ENCODE assay signal across 18 cellular contexts in genomic region chrX:2474963-2475726, GRCh38. TPM values are rescaled to one million over a fixed set of nuclear protein-coding genes. Genes with fewer than 3 reads are reported as not detected.
DNase-seq lines count a peak whose midpoint lies in the region; ATAC-seq, FAIRE-seq and TF ChIP-seq lines count a peak whose summit lies in the region.
"Had no signal": no experiment of that assay in that cellular context is flagged by ENCODE, and none has a peak within 500 bp of the region (broad histone marks: within the 10 kb centered on the region; RNA-seq: fewer than 3 reads in every experiment).

No MANE protein-coding gene starts in this region.

- peak; percentile 49 to 74 for DNase-seq in HAP-1 (ENCODE audit: low spot score in 2 of 2)
- peak in 2 of 4 experiments; percentile 26 to 87 for DNase-seq in K562 (ENCODE audit: extremely low read depth in 1 of 4, low spot score in 3 of 4)
- DNase-seq in islet precursor cell: peak; percentile 44
- peak; percentile 65 for DNase-seq in testis
- no peak for DNase-seq in COLO668 (lab: John Stamatoyannopoulos, UW; ENCODE audit: unreplicated experiment)
- DNase-seq in D341Med (ENCODE audit: low spot score): no peak
- no peak for DNase-seq in MV-4-11 (lab: John Stamatoyannopoulos, UW)
- DNase-seq: BE2C; CD8-positive, alpha-beta T cell; DMS 273 treated with DMSO at 0.1 percent for 48 hours; KG1; NCI-H1105; NCI-H1694 treated with DMSO at 0.1 percent for 48 hours; NCI-H446; NCI-H748 treated with DMSO at 0.1 percent for 48 hours; SIG-M5 had no signal

- peaks cover 14% of the 10 kb centered on the region for H3K79me2 ChIP-seq in K562 (ENCODE audit: control insufficient read depth, insufficient read depth, low read length)

- no peaks in the 10 kb centered on the region for H3K27me3 ChIP-seq in HAP-1 (ENCODE audit: low read depth)
- H3K27me3 ChIP-seq in K562 (ENCODE audit: control insufficient read depth in 2 of 2, insufficient read depth in 2 of 2, low read length in 2 of 2): no peaks in the 10 kb centered on the region
- no peaks in the 10 kb centered on the region for H3K27me3 ChIP-seq in testis
- H3K27me3 ChIP-seq: BE2C had no signal

- intact Hi-C loops in K562 (cut with micrococcal nuclease) (loop anchor here (1.0 to 2.0 kb wide), 4 partner anchors 11 to 118 kb away; no protein-coding TSS in a partner anchor), testis (cut with DNase I; ENCODE audit: low total_unique reads) (no loop called here)

- no peak for TF ChIP-seq EP300 in K562 (IDR thresholded peaks at IDR 0.05; ENCODE audit: low read length)

- in situ Hi-C loops in HAP-1 (cut with MboI; ENCODE audit: low sequenced_read_pairs) (no loop called here), K562 (cut with MboI) (loop anchor here (5.0 kb wide), 1 partner anchor 112 kb away; no protein-coding TSS in a partner anchor)

- H3K36me3 ChIP-seq in HAP-1 (replicated peaks): no peaks in the 10 kb centered on the region
- H3K36me3 ChIP-seq in K562 (ENCODE audit: control insufficient read depth, insufficient read depth, low read length): no peaks in the 10 kb centered on the region
- no peaks in the 10 kb centered on the region for H3K36me3 ChIP-seq in testis (ENCODE audit: low read depth, missing control alignments)
- H3K36me3 ChIP-seq: BE2C had no signal

- ATAC-seq in K562: peak; percentile 75
- ATAC-seq: CD8-positive, alpha-beta T cell had no signal

- peak overlapping the region; percentile 89 for H3K4me2 ChIP-seq in K562 (ENCODE audit: insufficient read depth, low read length)

- POLR2A ChIA-PET in K562 (lab: Yijun Ruan, JAX): no interaction called here

- no peaks in the 10 kb centered on the region for H3K9me1 ChIP-seq in K562 (ENCODE audit: control insufficient read depth, insufficient read depth, low read length)

- peak overlapping the region; percentile 90 for H2AFZ ChIP-seq in K562 (ENCODE audit: low read depth, low read length)

- peak; percentile 75 for FAIRE-seq in K562 (lab: Jason Lieb, UNC)
- FAIRE-seq: RCC 7860 had no signal

- BruUV-seq in K562 (replicated peaks; lab: Mats Ljungman, UMichigan): no TSS peak

- WGBS in K562 (ENCODE audit: insufficient coverage, low coverage, missing lambda C conversion rate): 8% methylated on average over 16 of the region's 18 CpGs
- WGBS in testis, 2 donors: 87 to 94% methylated on average over 12 to 18 of the region's 18 CpGs

- no peaks in the 10 kb centered on the region for H4K20me1 ChIP-seq in K562 (replicated peaks; ENCODE audit: control insufficient read depth, insufficient read depth, low read length)

- peak overlapping the region; percentile 1; the same call in 1 of the 2 replicates for H3K4me3 ChIP-seq in HAP-1
- H3K4me3 ChIP-seq in K562: peak overlapping the region; percentile 21
- no peak overlapping the region for H3K4me3 ChIP-seq in testis

- peak overlapping the region; percentile 84 for H3K27ac ChIP-seq in K562 (ENCODE audit: extremely low read depth, low read depth, low read length)
- H3K27ac ChIP-seq in testis: no peak overlapping the region
- H3K27ac ChIP-seq: HL-60 had no signal

- TF ChIP-seq RAD21 in K562 (CRISPR knock-in tag; conservative IDR thresholded peaks at IDR 0.05 in 1 of 2, IDR thresholded peaks at IDR 0.05 in 1 of 2): peak in 1 of 2 experiments; percentile 28; a peak in 2 of 4 replicates

- H3K9me3 ChIP-seq in HAP-1: 0 out of 2 replicates have a peak, but pooled peaks cover 2% of the 10 kb centered on the region
- H3K9me3 ChIP-seq in K562 (replicated peaks; ENCODE audit: control insufficient read depth, insufficient read depth, low read depth, low read length): no peaks in the 10 kb centered on the region
- H3K9me3 ChIP-seq in testis: no peaks in the 10 kb centered on the region
- H3K9me3 ChIP-seq: BE2C had no signal

- CTCF ChIA-PET in K562 (lab: Yijun Ruan, JAX; ENCODE audit: low intra/inter-chr PET ratio): no interaction called here

- peak overlapping the region in 1 of 2 experiments; percentile 32; a peak in 2 of 4 replicates for H3K9ac ChIP-seq in K562 (ENCODE audit: insufficient read depth in 1 of 2, low read depth in 2 of 2, low read length in 2 of 2)

- H3K4me1 ChIP-seq in HAP-1 (peaks cover 10% of the 10 kb centered on the region), K562 (replicated peaks in 1 of 2; ENCODE audit: control insufficient read depth in 2 of 2, insufficient read depth in 2 of 2, low read length in 2 of 2) (peaks cover 0 to 13% of the 10 kb centered on the region in 2 experiments; a peak in 3 of 5 replicates), testis (no peaks in the 10 kb centered on the region)
- H3K4me1 ChIP-seq: BE2C had no signal

- TF ChIP-seq CTCF in K562 (IDR thresholded peaks at IDR 0.05 in 2 of 3, conservative IDR thresholded peaks at IDR 0.05 in 1 of 3; ENCODE audit: insufficient read depth in 2 of 3, low read depth in 1 of 3, low read length in 3 of 3): no peak
- no peak for TF ChIP-seq CTCF in testis (IDR thresholded peaks at IDR 0.05)

- no peak for TF ChIP-seq POLR2A in K562 (conservative IDR thresholded peaks at IDR 0.05)
- TF ChIP-seq POLR2A in testis (IDR thresholded peaks at IDR 0.05): no peak

TF ChIP-seq in K562, 482 proteins besides CTCF, POLR2A, EP300 and RAD21 (continues in another document):
- TF ChIP-seq GTF3C2 (IDR thresholded peaks at IDR 0.05; ENCODE audit: borderline replicate concordance, extremely low read depth, insufficient read length): no peak

RNA-seq across cellular contexts. Expression of gene DHRSX, which starts 25.6 kb away (rescaled TPM):
- total RNA-seq in K562 (2011; cell fraction: chromatin; rRNA removed; ENCODE audit: low replicate concordance): 22.8 and 25.9 TPM in 2 replicates
- total RNA-seq in K562 (2011; cell fraction: nucleolus; rRNA removed): 18.4 and 20.2 TPM in 2 replicates
- total RNA-seq in K562 (2011; cell fraction: nucleoplasm; rRNA removed): 19.2 and 21.9 TPM in 2 replicates
- 6.5 and 6.9 TPM in 2 replicates for total RNA-seq in K562 (2014; rRNA removed)
- 3.4 and 3.6 TPM in 2 replicates for total RNA-seq in K562 (2014; rRNA removed; fragmentation: Illumina TruSeq; extraction: Trizol)
- total RNA-seq in K562 (2015; rRNA removed; fragmentation: Illumina TruSeq; extraction: Trizol): 3.6 and 4.5 TPM in 2 replicates
- total RNA-seq in K562 (2021): 10.5 and 11.0 TPM in 2 replicates
- 6.5 and 8.6 TPM in 2 replicates for polyA plus RNA-seq in K562 (2011; rRNA removed)
- 10.6 and 13.3 TPM in 2 replicates for polyA plus RNA-seq in K562 (2011; cell fraction: cytosol; rRNA removed)
- polyA plus RNA-seq in K562 (2011; cell fraction: nucleus; rRNA removed): 8.7 and 13.2 TPM in 2 replicates
- polyA plus RNA-seq in K562 (2012): 8.1 and 9.8 TPM in 2 replicates
- 7.2 and 8.7 TPM in 2 replicates for polyA plus RNA-seq in K562 (2014; fragmentation: Illumina TruSeq; extraction: Trizol)
- 1 to 10 TPM in 1 of 2 experiments, under 1 TPM in 1; 0.59 to 1.0 TPM for polyA plus RNA-seq in K562 (2014; fragmentation: Nextera tagmentation; extraction: Ambion mirVana)
- 6.2 and 7.8 TPM in 2 replicates for polyA plus RNA-seq in K562 (2014; rRNA removed)
- polyA minus RNA-seq in K562 (2011; rRNA and poly(A)+ RNA removed): 9.8 and 11.9 TPM in 2 replicates
- 2.5 and 5.4 TPM in 2 replicates for polyA minus RNA-seq in K562 (2011; cell fraction: cytosol; rRNA and poly(A)+ RNA removed)
- polyA minus RNA-seq in K562 (2011; cell fraction: nucleus; rRNA and poly(A)+ RNA removed): 5.0 and 9.9 TPM in 2 replicates
- total RNA-seq in testis: 10 to 100 TPM; 29.2 to 31.3 TPM
- 15.3 TPM for polyA plus RNA-seq in testis (ENCODE audit: insufficient read depth, low read depth, low replicate concordance)

RNA-seq across cellular contexts. Expression of gene ZBED1, which starts 25.6 kb away (rescaled TPM):
- 18.5 and 26.9 TPM in 2 replicates for total RNA-seq in K562 (2011; cell fraction: chromatin; rRNA removed; ENCODE audit: low replicate concordance)
- 18.0 and 21.3 TPM in 2 replicates for total RNA-seq in K562 (2011; cell fraction: nucleolus; rRNA removed)
- total RNA-seq in K562 (2011; cell fraction: nucleoplasm; rRNA removed): 12.4 and 13.6 TPM in 2 replicates
- 17.7 and 19.8 TPM in 2 replicates for total RNA-seq in K562 (2014; rRNA removed)
- total RNA-seq in K562 (2014; rRNA removed; fragmentation: Illumina TruSeq; extraction: Trizol): 10.8 and 13.9 TPM in 2 replicates
- total RNA-seq in K562 (2015; rRNA removed; fragmentation: Illumina TruSeq; extraction: Trizol): 15.2 TPM in 2 replicates
- 26.9 and 27.6 TPM in 2 replicates for total RNA-seq in K562 (2021)
- polyA plus RNA-seq in K562 (2011; rRNA removed): 7.8 and 8.1 TPM in 2 replicates
- polyA plus RNA-seq in K562 (2011; cell fraction: cytosol; rRNA removed): 7.9 and 17.2 TPM in 2 replicates
- 3.3 and 5.1 TPM in 2 replicates for polyA plus RNA-seq in K562 (2011; cell fraction: nucleus; rRNA removed)
- polyA plus RNA-seq in K562 (2012): 13.5 and 20.7 TPM in 2 replicates
- polyA plus RNA-seq in K562 (2014; fragmentation: Illumina TruSeq; extraction: Trizol): 16.3 and 17.7 TPM in 2 replicates
- polyA plus RNA-seq in K562 (2014; fragmentation: Nextera tagmentation; extraction: Ambion mirVana): 1 to 10 TPM in 1 of 2 experiments, under 1 TPM in 1; 0.61 to 2.6 TPM
- 13.7 and 16.5 TPM in 2 replicates for polyA plus RNA-seq in K562 (2014; rRNA removed)
- polyA minus RNA-seq in K562 (2011; rRNA and poly(A)+ RNA removed): 6.7 and 10.2 TPM in 2 replicates
- 19.8 and 20.0 TPM in 2 replicates for polyA minus RNA-seq in K562 (2011; cell fraction: cytosol; rRNA and poly(A)+ RNA removed)
- 3.4 and 5.1 TPM in 2 replicates for polyA minus RNA-seq in K562 (2011; cell fraction: nucleus; rRNA and poly(A)+ RNA removed)
- 10 to 100 TPM; 47.2 to 77.0 TPM for total RNA-seq in testis
- polyA plus RNA-seq in testis (ENCODE audit: insufficient read depth, low read depth, low replicate concordance): 24.2 TPM

Comparison
In these comparisons a context has a peak if more than half of its experiments do, and no peak if none do; other contexts are left out.
1. DNase-seq: peak in HAP-1 (2 of 2), islet precursor cell (single experiment) and testis (single experiment); none in COLO668 (single experiment), D341Med (single experiment) and MV-4-11 (single experiment).
2. H3K4me3 ChIP-seq: peak in HAP-1 (single experiment) and K562 (single experiment); none in testis (0 of 2).